9 cellular contexts compared by ENCODE assay signal in the genomic region with DNA sequence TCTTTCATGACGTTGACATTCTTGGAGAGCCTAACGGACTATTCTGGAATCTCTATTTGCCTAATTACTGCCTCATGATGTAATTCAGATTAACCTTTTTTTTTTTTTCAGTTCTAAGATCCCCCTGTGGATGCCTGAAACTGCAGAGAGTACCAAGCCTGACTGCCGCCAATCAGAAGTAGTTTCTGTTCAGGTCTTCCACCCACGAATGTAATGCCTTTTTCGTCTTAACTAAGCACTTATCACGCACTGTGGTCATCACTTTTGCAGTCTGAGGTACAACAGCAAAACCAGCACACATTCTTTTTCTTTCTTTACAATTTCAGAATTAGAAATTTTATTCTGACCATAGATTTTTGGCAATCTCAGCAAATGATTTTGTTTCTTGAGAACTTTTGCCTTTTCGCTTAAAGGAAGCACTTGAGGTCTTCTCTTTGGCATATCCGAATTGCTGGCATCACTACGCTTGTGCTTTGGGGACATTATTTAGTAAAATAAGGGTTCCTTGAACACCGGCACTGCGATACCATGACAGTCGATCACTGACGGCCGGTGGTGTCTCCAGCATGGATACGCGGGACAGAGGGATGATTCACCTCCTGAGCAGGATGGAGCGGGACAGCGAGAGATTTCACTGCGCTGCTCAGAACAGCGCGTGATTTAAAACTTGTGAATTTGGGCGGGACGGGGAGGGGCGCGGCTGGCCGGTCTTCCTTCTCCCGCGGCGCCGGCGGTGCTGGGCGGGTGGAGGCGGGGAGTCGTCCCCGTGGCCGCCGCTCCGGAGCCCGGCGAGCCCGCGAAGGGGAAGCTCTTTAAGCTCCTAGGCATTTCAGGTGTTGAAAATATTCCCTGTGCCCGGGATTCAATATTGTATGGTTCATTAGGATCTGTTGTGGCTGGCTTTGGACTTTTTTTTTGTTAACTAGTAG. TPM values are rescaled to one million over a fixed set of nuclear protein-coding genes. Genes with fewer than 3 reads are reported as not detected.
DNase-seq lines count a peak whose midpoint lies in the region; ATAC-seq and TF ChIP-seq lines count a peak whose summit lies in the region.
"Had no signal": no experiment of that assay in that cellular context is flagged by ENCODE, and none has a peak within 500 bp of the region (broad histone marks: within the 10 kb centered on the region; RNA-seq: fewer than 3 reads in every experiment).

No MANE protein-coding gene starts in this region.

- peak; percentile 2 for DNase-seq in DMS153 treated with DMSO at 0.1 percent for 48 hours (lab: John Stamatoyannopoulos, UW; ENCODE audit: unreplicated experiment)
- no peak for DNase-seq in DMS153 (lab: John Stamatoyannopoulos, UW)
- no peak for DNase-seq in activated T-cell treated with anti-CD3 and anti-CD28 coated beads, Interleukin-2, amount 50 U/mL, for 4 hours
- peak; percentile 5 to 42 for DNase-seq in foreskin keratinocyte
- peak in 4 of 5 donors; percentile 24 to 57 (median 38) for DNase-seq in ovary
- no peak for DNase-seq in SK-N-DZ (ENCODE audit: low spot score)

- peak overlapping the region; percentile 9 for H3K4me3 ChIP-seq in ovary

- H3K4me3 Mint-ChIP-seq in IgD-negative memory B cell, result peak overlapping the region; percentile 55 to 97 (median 86)
- H3K4me3 Mint-ChIP-seq in activated T-cell treated with anti-CD3 and anti-CD28 coated beads, Interleukin-2, amount 50 U/mL, for 4 hours, result peak overlapping the region; percentile 87

- WGBS in ovary, 3 donors, result 8 to 11% (median 10%) methylated on average over 43 of the region's 43 CpGs

- H3K4me1 ChIP-seq in foreskin keratinocyte, result no peaks in the 10 kb centered on the region
- no peaks in the 10 kb centered on the region for H3K4me1 ChIP-seq in ovary (ENCODE audit: insufficient read depth)

- no peak for TF ChIP-seq POLR2A in ovary (IDR thresholded peaks at IDR 0.05)

- TF ChIP-seq CTCF in foreskin keratinocyte (conservative IDR thresholded peaks at IDR 0.05), result no peak
- no peak for TF ChIP-seq CTCF in ovary (IDR thresholded peaks at IDR 0.05)

- H3K9me3 Mint-ChIP-seq in IgD-negative memory B cell, result no peaks in the 10 kb centered on the region
- no peaks in the 10 kb centered on the region for H3K9me3 Mint-ChIP-seq in activated T-cell treated with anti-CD3 and anti-CD28 coated beads, Interleukin-2, amount 50 U/mL, for 4 hours

- intact Hi-C loops in ovary (cut with DNase I), result no loop called here

- H3K27ac Mint-ChIP-seq in IgD-negative memory B cell, result peak overlapping the region in 1 of 3 donors; percentile 0

- H3K36me3 ChIP-seq in ovary, result no peaks in the 10 kb centered on the region
- H3K36me3 ChIP-seq: neutrophil had no signal

- no peaks in the 10 kb centered on the region for H3K9me3 ChIP-seq in ovary
- H3K9me3 ChIP-seq: neutrophil had no signal

- H3K36me3 Mint-ChIP-seq in IgD-negative memory B cell, result no peaks in the 10 kb centered on the region
- no peaks in the 10 kb centered on the region for H3K36me3 Mint-ChIP-seq in activated T-cell treated with anti-CD3 and anti-CD28 coated beads, Interleukin-2, amount 50 U/mL, for 4 hours (ENCODE audit: insufficient read depth)

- H3K27ac ChIP-seq in foreskin keratinocyte (no peak overlapping the region), ovary (no peak overlapping the region)
- H3K27ac ChIP-seq: neutrophil had no signal

- H3K4me1 Mint-ChIP-seq in IgD-negative memory B cell, result peaks cover 11 to 13% (median 13%) of the 10 kb centered on the region in 3 donors
- peaks cover 25% of the 10 kb centered on the region for H3K4me1 Mint-ChIP-seq in activated T-cell treated with anti-CD3 and anti-CD28 coated beads, Interleukin-2, amount 50 U/mL, for 4 hours (ENCODE audit: low read depth)

- ATAC-seq in GM21825 (IDR thresholded peaks at IDR 0.05; ENCODE audit: unreplicated experiment) (peak; percentile 64), foreskin keratinocyte (peak; percentile 96)
- peak; percentile 91 to 94 for ATAC-seq in activated T-cell treated with anti-CD3 and anti-CD28 coated beads, Interleukin-2, amount 50 U/mL, for 4 hours

- H3K27me3 Mint-ChIP-seq in IgD-negative memory B cell, result peaks cover 15% of the 10 kb centered on the region
- peaks cover 37% of the 10 kb centered on the region for H3K27me3 Mint-ChIP-seq in activated T-cell treated with anti-CD3 and anti-CD28 coated beads, Interleukin-2, amount 50 U/mL, for 4 hours (ENCODE audit: low read depth)

- TF ChIP-seq EP300 in ovary (IDR thresholded peaks at IDR 0.05), result no peak

- H3K27me3 ChIP-seq in foreskin keratinocyte (peaks cover 25% of the 10 kb centered on the region), ovary (no peaks in the 10 kb centered on the region)

RNA-seq across cellular contexts. Expression of gene GPR55, which starts 32.0 kb away (rescaled TPM):
- 1.9 TPM for polyA plus RNA-seq in IgD-negative memory B cell
- 1 to 10 TPM; 1.2 to 1.6 (median 1.5) TPM for total RNA-seq in activated T-cell treated with anti-CD3 and anti-CD28 coated beads, Interleukin-2, amount 50 U/mL, for 4 hours
- not detected in 2 replicates for total RNA-seq in foreskin keratinocyte
- polyA plus RNA-seq in foreskin keratinocyte, result not detected in 2 replicates
- total RNA-seq in ovary, result under 1 TPM in 2 of 7 donors, not detected in 5; 0.15 to 0.20 TPM
- under 1 TPM; 0.05 to 0.13 TPM for polyA plus RNA-seq in ovary
- not detected in 2 replicates for polyA plus RNA-seq in SK-N-DZ (2014; cell fraction: cytosol; rRNA removed)
- polyA plus RNA-seq in SK-N-DZ (2014; cell fraction: nucleus; rRNA removed), result not detected in 2 replicates

RNA-seq across cellular contexts. Expression of gene SPATA3, which starts 38.8 kb away (rescaled TPM):
- polyA plus RNA-seq in IgD-negative memory B cell (not detected), foreskin keratinocyte (not detected in 2 replicates), ovary (not detected)
- total RNA-seq in activated T-cell treated with anti-CD3 and anti-CD28 coated beads, Interleukin-2, amount 50 U/mL, for 4 hours, result not detected
- total RNA-seq in foreskin keratinocyte (not detected in 2 replicates), ovary (not detected)
- not detected in 2 replicates for polyA plus RNA-seq in SK-N-DZ (2014; cell fraction: cytosol; rRNA removed)
- polyA plus RNA-seq in SK-N-DZ (2014; cell fraction: nucleus; rRNA removed), result not detected in 2 replicates

Comparison
In these comparisons a context has a peak if more than half of its experiments do, and no peak if none do; other contexts are left out.
1. DNase-seq: peak in DMS153 treated with DMSO at 0.1 percent for 48 hours (single experiment), foreskin keratinocyte (2 of 2) and ovary (4 of 5); none in DMS153 (single experiment), activated T-cell treated with anti-CD3 and anti-CD28 coated beads, Interleukin-2, amount 50 U/mL, for 4 hours (single experiment) and SK-N-DZ (single experiment).
2. Peak in every context shown above with its lines, with median percentiles within 50 percentile points of each other: ATAC-seq.